In the genomic region with DNA sequence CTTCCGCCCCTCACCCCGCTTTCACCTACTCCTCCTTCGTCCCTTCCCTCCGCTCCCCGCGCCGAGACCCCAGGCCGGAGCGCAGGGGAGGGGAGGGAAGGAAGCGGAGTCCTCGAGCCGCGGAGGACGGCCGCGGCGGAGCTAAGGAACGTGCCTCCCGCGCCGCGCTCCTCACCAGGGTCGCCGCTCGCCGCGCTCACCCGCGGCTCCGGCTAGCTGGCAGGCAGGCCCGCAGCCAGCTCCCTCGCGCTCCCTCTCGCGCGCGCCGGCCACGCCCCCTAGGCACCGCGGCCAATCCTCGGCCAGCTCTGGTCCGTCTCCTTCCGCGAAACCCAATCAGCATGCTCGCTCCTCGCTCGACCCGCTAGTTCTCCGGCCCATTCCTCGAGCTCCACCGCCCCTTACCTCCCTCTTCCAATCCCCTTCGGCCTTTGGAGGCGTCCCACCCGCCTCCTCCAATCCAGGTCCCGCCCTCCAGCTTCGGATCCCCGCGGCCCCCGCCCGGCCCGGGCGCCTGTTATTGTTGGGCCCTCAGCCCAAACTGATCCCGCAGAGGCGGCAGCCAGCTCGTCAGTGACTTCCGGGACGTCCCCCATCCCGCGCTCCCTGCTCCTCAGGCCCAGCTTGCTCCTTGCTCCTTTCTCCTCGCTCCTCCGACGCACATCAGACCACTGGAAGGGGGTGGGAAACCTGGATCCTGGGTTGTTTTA, we compare ENCODE assay signal across 1 cellular context.
TF ChIP-seq lines count a peak whose summit lies in the region.

A gene with protein sequence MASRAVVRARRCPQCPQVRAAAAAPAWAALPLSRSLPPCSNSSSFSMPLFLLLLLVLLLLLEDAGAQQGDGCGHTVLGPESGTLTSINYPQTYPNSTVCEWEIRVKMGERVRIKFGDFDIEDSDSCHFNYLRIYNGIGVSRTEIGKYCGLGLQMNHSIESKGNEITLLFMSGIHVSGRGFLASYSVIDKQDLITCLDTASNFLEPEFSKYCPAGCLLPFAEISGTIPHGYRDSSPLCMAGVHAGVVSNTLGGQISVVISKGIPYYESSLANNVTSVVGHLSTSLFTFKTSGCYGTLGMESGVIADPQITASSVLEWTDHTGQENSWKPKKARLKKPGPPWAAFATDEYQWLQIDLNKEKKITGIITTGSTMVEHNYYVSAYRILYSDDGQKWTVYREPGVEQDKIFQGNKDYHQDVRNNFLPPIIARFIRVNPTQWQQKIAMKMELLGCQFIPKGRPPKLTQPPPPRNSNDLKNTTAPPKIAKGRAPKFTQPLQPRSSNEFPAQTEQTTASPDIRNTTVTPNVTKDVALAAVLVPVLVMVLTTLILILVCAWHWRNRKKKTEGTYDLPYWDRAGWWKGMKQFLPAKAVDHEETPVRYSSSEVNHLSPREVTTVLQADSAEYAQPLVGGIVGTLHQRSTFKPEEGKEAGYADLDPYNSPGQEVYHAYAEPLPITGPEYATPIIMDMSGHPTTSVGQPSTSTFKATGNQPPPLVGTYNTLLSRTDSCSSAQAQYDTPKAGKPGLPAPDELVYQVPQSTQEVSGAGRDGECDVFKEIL (minus strand): TSS at position 231 of the 710 bp plus-strand sequence. CDS start 369 bp downstream, outside the sequence.

TF ChIP-seq in HCT116, 20 proteins besides CTCF, POLR2A, EP300 and RAD21:
- TF ChIP-seq CBX3 (IDR thresholded peaks at IDR 0.05; ENCODE audit: low read depth), result no peak; the same call in 1 of the 2 replicates
- peak; percentile 91 for TF ChIP-seq SIN3A (IDR thresholded peaks at IDR 0.05; ENCODE audit: low read depth)
- TF ChIP-seq SRF (IDR thresholded peaks at IDR 0.05; ENCODE audit: low read depth), result no peak
- peak; percentile 23; the same call in 1 of the 2 replicates for TF ChIP-seq ELF1 (IDR thresholded peaks at IDR 0.05; ENCODE audit: borderline replicate concordance, low read depth)
- TF ChIP-seq TCF7L2 (IDR thresholded peaks at IDR 0.05; ENCODE audit: borderline replicate concordance, extremely low read depth, insufficient read depth, insufficient read length), result peak; percentile 18
- TF ChIP-seq POLR2AphosphoS5 (IDR thresholded peaks at IDR 0.05; ENCODE audit: low read depth, low read length), result peak; percentile 94
- peak; percentile 94 for TF ChIP-seq SP1 (IDR thresholded peaks at IDR 0.05; ENCODE audit: low read depth)
- TF ChIP-seq EGR1 (IDR thresholded peaks at IDR 0.05; ENCODE audit: low read depth), result peak; percentile 41
- no peak for TF ChIP-seq REST (IDR thresholded peaks at IDR 0.05; ENCODE audit: low read depth)
- TF ChIP-seq, protein P1, sequence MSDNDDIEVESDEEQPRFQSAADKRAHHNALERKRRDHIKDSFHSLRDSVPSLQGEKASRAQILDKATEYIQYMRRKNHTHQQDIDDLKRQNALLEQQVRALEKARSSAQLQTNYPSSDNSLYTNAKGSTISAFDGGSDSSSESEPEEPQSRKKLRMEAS (IDR thresholded peaks at IDR 0.05), result peak; percentile 67
- TF ChIP-seq ZFX (IDR thresholded peaks at IDR 0.05), result peak; percentile 75; the same call in 1 of the 2 replicates
